14 cellular contexts compared by ENCODE assay signal in the genomic region with DNA sequence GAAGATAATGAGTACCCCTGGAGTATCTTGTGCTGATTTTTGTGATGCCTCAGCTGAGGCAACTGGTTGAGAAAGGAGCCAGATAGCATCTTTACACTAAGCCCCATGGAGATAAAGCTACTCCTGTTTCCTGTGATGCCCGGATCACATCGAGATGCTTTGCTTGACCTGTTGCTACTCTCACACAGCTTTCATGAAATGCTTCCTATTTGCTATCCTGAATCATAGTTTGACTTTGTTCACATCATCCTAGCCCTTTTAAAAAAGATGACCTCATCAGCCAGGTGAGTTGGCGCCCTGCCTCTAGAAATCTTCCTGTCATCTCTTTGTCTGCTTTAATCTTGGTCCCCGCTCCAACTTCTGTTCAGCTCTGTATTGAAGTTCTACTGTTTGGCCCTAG.
DNase-seq lines count a peak whose midpoint lies in the region; ATAC-seq, FAIRE-seq and TF ChIP-seq lines count a peak whose summit lies in the region.
"Had no signal": no experiment of that assay in that cellular context is flagged by ENCODE, and none has a peak within 500 bp of the region (broad histone marks: within the 10 kb centered on the region; RNA-seq: fewer than 3 reads in every experiment).

No MANE protein-coding gene starts in this region.

- H4K91ac ChIP-seq in mesenchymal stem cell (ENCODE audit: low read length): no peak overlapping the region

- no peaks in the 10 kb centered on the region for H3K36me3 ChIP-seq in mesenchymal stem cell (ENCODE audit: control insufficient read depth in 1 of 2, insufficient read depth in 2 of 2, low read depth in 1 of 2, low read length in 2 of 2)
- H3K36me3 ChIP-seq: cardiac muscle cell, transverse colon had no signal

- H3K4me1 Mint-ChIP-seq in activated naive CD4-positive, alpha-beta T cell treated with anti-CD3 and anti-CD28 coated beads for 36 hours (ENCODE audit: low read depth): peaks cover 32% of the 10 kb centered on the region

- H3K27me3 Mint-ChIP-seq in activated naive CD4-positive, alpha-beta T cell treated with anti-CD3 and anti-CD28 coated beads for 36 hours (ENCODE audit: low read depth): no peaks in the 10 kb centered on the region
- H3K27me3 Mint-ChIP-seq: activated naive CD4-positive, alpha-beta T cell treated with anti-CD3 and anti-CD28 coated beads, Interleukin-2, amount 10 ng/mL, durations not matched to agents 7 days and 5 days had no signal

- no peak overlapping the region for H2BK15ac ChIP-seq in mesenchymal stem cell (ENCODE audit: low read depth, poor library complexity, severe bottlenecking)

- intact Hi-C loops in activated naive CD4-positive, alpha-beta T cell treated with anti-CD3 and anti-CD28 coated beads for 36 hours (cut with micrococcal nuclease): no loop called here
- intact Hi-C loops in cardiac septum (cut with DNase I): no loop called here

- H3K4me1 ChIP-seq in mesenchymal stem cell (ENCODE audit: control insufficient read depth, insufficient read depth, low read depth, low read length): no peaks in the 10 kb centered on the region

- no peak overlapping the region for H3K9ac ChIP-seq in mesenchymal stem cell (ENCODE audit: low read length)

- no peak overlapping the region for H3K23ac ChIP-seq in mesenchymal stem cell (ENCODE audit: low read length in 2 of 2)

- peak overlapping the region; percentile 75 for H2AK5ac ChIP-seq in mesenchymal stem cell (ENCODE audit: low read length, severe bottlenecking)

- peaks cover 5% of the 10 kb centered on the region for H3K9me3 Mint-ChIP-seq in activated naive CD4-positive, alpha-beta T cell treated with anti-CD3 and anti-CD28 coated beads for 36 hours

- peak overlapping the region; percentile 21 to 49 for H2BK12ac ChIP-seq in mesenchymal stem cell (ENCODE audit: low read length in 2 of 2)

- H3K79me1 ChIP-seq in mesenchymal stem cell (replicated peaks; ENCODE audit: low read length, poor library complexity, severe bottlenecking): no peaks in the 10 kb centered on the region

- 71% methylated on average over 4 of the region's 4 CpGs for WGBS in mesenchymal stem cell

- no peak for FAIRE-seq in GM12891 (lab: Jason Lieb, UNC)
- FAIRE-seq: kidney had no signal

- H3K4me3 Mint-ChIP-seq in activated naive CD4-positive, alpha-beta T cell treated with anti-CD3 and anti-CD28 coated beads for 36 hours: no peak overlapping the region
- H3K4me3 Mint-ChIP-seq: activated naive CD4-positive, alpha-beta T cell treated with anti-CD3 and anti-CD28 coated beads, Interleukin-2, amount 10 ng/mL, durations not matched to agents 7 days and 5 days had no signal

- no peak overlapping the region for H4K8ac ChIP-seq in mesenchymal stem cell (ENCODE audit: low read length)

- no peak overlapping the region for H3K14ac ChIP-seq in mesenchymal stem cell (ENCODE audit: low read length in 2 of 2)

- DNase-seq in activated naive CD4-positive, alpha-beta T cell treated with anti-CD3 and anti-CD28 coated beads for 36 hours: peak; percentile 34
- DNase-seq in activated naive CD4-positive, alpha-beta T cell treated with anti-CD3 and anti-CD28 coated beads, Interleukin-2, amount 50 U/mL, for 16 hours: no peak
- DNase-seq in SHP77 treated with DMSO at 0.1 percent for 48 hours (lab: John Stamatoyannopoulos, UW) (peak; percentile 79), mesenchymal stem cell (no peak), cardiac septum (ENCODE audit: low spot score) (no peak), GM12891 (ENCODE audit: insufficient read length, low spot score) (no peak), caudate nucleus (lab: John Stamatoyannopoulos, UW) (no peak)
- DNase-seq: activated naive CD4-positive, alpha-beta T cell treated with anti-CD3 and anti-CD28 coated beads, Interleukin-2, amount 10 ng/mL, durations not matched to agents 7 days and 5 days; C1 segment of cervical spinal cord; kidney; NCI-H1436 treated with DMSO at 0.1 percent for 48 hours; transverse colon had no signal

- no peak for ATAC-seq in GM18519 (IDR thresholded peaks at IDR 0.05; ENCODE audit: low FRiP score, unreplicated experiment)

- no peak overlapping the region for H3K27ac Mint-ChIP-seq in activated naive CD4-positive, alpha-beta T cell treated with anti-CD3 and anti-CD28 coated beads for 36 hours
- H3K27ac Mint-ChIP-seq: activated naive CD4-positive, alpha-beta T cell treated with anti-CD3 and anti-CD28 coated beads, Interleukin-2, amount 10 ng/mL, durations not matched to agents 7 days and 5 days had no signal

- no peak overlapping the region for H3K4ac ChIP-seq in mesenchymal stem cell (ENCODE audit: low read depth in 1 of 2, low read length in 2 of 2)

- no peak overlapping the region for H3K27ac ChIP-seq in mesenchymal stem cell (ENCODE audit: low read length, poor library complexity, severe bottlenecking)
- H3K27ac ChIP-seq in caudate nucleus (ENCODE audit: low read depth, low read length): no peak overlapping the region
- H3K27ac ChIP-seq: cardiac muscle cell, transverse colon had no signal

- no peak overlapping the region for H2BK5ac ChIP-seq in mesenchymal stem cell (ENCODE audit: low read depth, low read length, poor library complexity, severe bottlenecking)

- no peak overlapping the region for H3K18ac ChIP-seq in mesenchymal stem cell (ENCODE audit: low read depth in 1 of 2, low read length in 2 of 2)

- CTCF ChIA-PET in activated naive CD4-positive, alpha-beta T cell treated with anti-CD3 and anti-CD28 coated beads for 36 hours (lab: Charles Lee): interaction anchor here (0.9 kb wide), 1 partner anchor 10 kb away, joined by 3 read pairs; no protein-coding TSS in a partner anchor

- H3K4me3 ChIP-seq in mesenchymal stem cell (ENCODE audit: insufficient read depth in 1 of 2, low read depth in 1 of 2, low read length in 2 of 2): no peak overlapping the region
- H3K4me3 ChIP-seq: cardiac muscle cell, transverse colon had no signal

- peaks cover 11% of the 10 kb centered on the region for H3K9me3 ChIP-seq in mesenchymal stem cell (ENCODE audit: control insufficient read depth, low read length)
- H3K9me3 ChIP-seq: transverse colon had no signal

- no peak for TF ChIP-seq POLR2A in GM12891 (IDR thresholded peaks at IDR 0.05; ENCODE audit: low read depth, low read length)

- H3K36me3 Mint-ChIP-seq in activated naive CD4-positive, alpha-beta T cell treated with anti-CD3 and anti-CD28 coated beads for 36 hours (ENCODE audit: low read depth): no peaks in the 10 kb centered on the region

- no peaks in the 10 kb centered on the region for H3K27me3 ChIP-seq in mesenchymal stem cell (ENCODE audit: control insufficient read depth in 1 of 2, insufficient read depth in 1 of 2, low read length in 2 of 2)
- H3K27me3 ChIP-seq: cardiac muscle cell, transverse colon had no signal

- H3K4me2 ChIP-seq in mesenchymal stem cell (ENCODE audit: low read length, poor library complexity, severe bottlenecking): no peak overlapping the region

- no peak overlapping the region for H2BK120ac ChIP-seq in mesenchymal stem cell (ENCODE audit: low read depth, low read length)

- no peak overlapping the region for H2AFZ ChIP-seq in mesenchymal stem cell (ENCODE audit: low read depth, low read length)

TF ChIP-seq in GM12891, 5 proteins besides CTCF, POLR2A, EP300 and RAD21:
- TF ChIP-seq PAX5 (IDR thresholded peaks at IDR 0.05; ENCODE audit: insufficient read depth, low read length, severe bottlenecking) (no peak), SPI1 (IDR thresholded peaks at IDR 0.05; ENCODE audit: low read depth, low read length) (no peak), POLR2AphosphoS5 (IDR thresholded peaks at IDR 0.05; ENCODE audit: low read depth, low read length) (no peak), POU2F2 (IDR thresholded peaks at IDR 0.05; ENCODE audit: low read depth, low read length) (no peak), TAF1 (IDR thresholded peaks at IDR 0.05; ENCODE audit: low read depth, low read length) (no peak)

Comparison
In these comparisons a context has a peak if more than half of its experiments do, and no peak if none do; other contexts are left out.
1. DNase-seq: peak in activated naive CD4-positive, alpha-beta T cell treated with anti-CD3 and anti-CD28 coated beads for 36 hours (single experiment) and SHP77 treated with DMSO at 0.1 percent for 48 hours (single experiment); none in activated naive CD4-positive, alpha-beta T cell treated with anti-CD3 and anti-CD28 coated beads, Interleukin-2, amount 50 U/mL, for 16 hours (single experiment), mesenchymal stem cell (single experiment), cardiac septum (single experiment), GM12891 (single experiment) and caudate nucleus (0 of 61).